2 cellular contexts compared by ENCODE assay signal in the genomic region with DNA sequence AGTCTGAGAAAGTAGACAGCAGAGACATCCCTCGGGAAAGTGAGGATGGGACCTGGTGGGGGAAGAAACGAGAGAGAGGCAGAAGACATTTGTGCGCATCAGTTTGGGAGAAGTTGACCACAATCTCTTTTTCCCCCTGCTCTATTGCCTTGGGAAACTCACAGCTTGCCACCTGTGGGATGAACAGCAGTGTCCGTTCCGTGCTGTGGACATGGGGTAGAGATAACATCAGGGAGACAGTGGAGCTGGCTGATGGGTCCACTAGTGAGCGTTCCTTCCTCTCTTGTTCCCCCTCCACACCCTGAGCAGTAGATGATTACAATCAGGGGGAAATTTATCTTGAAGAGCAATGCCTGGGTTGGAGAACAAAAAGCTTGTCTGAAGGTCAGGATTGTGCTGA.
TF ChIP-seq lines count a peak whose summit lies in the region.

No MANE protein-coding gene starts in this region.

TF ChIP-seq in K562, 482 proteins besides CTCF, POLR2A, EP300 and RAD21 (continued from another document):
- TF ChIP-seq CBFA2T3 (IDR thresholded peaks at IDR 0.05) (0 out of 2 replicates have a peak, but pooled peaks have one; percentile 6), BHLHE40 (IDR thresholded peaks at IDR 0.05; ENCODE audit: low read length) (0 out of 2 replicates have a peak, but pooled peaks have one; percentile 35), GTF2F1 (IDR thresholded peaks at IDR 0.05; ENCODE audit: low read depth, low read length) (no peak), HIVEP1 (CRISPR knock-in tag; IDR thresholded peaks at IDR 0.05) (no peak), TFAM (CRISPR knock-in tag; conservative IDR thresholded peaks at IDR 0.05) (no peak), ARID1B (IDR thresholded peaks at IDR 0.05) (peak; percentile 20; the same call in 1 of the 2 replicates), TEAD4 (IDR thresholded peaks at IDR 0.05; ENCODE audit: low read length) (0 out of 2 replicates have a peak, but pooled peaks have one; percentile 8), TEAD4 (CRISPR knock-in tag; IDR thresholded peaks at IDR 0.05; ENCODE audit: borderline replicate concordance) (no peak), CTBP1 (IDR thresholded peaks at IDR 0.05; ENCODE audit: borderline replicate concordance) (peak; percentile 82), ELF4 (CRISPR knock-in tag; IDR thresholded peaks at IDR 0.05) (no peak), HDAC2 (IDR thresholded peaks at IDR 0.05) (0 out of 2 replicates have a peak, but pooled peaks have one; percentile 18), RCOR1 (IDR thresholded peaks at IDR 0.05; ENCODE audit: borderline replicate concordance in 1 of 2, low read depth in 2 of 2, low read length in 2 of 2) (0 out of 4 replicates have a peak, but pooled peaks of 1 of the 2 experiments have one; percentile 26), ETV5 (CRISPR knock-in tag; IDR thresholded peaks at IDR 0.05; ENCODE audit: low read depth) (0 out of 2 replicates have a peak, but pooled peaks have one; percentile 36)

TF ChIP-seq in GM12891, 5 proteins besides CTCF, POLR2A, EP300 and RAD21 (continued from another document):
- no peak for TF ChIP-seq SPI1 (IDR thresholded peaks at IDR 0.05; ENCODE audit: low read depth, low read length)
- no peak for TF ChIP-seq POU2F2 (IDR thresholded peaks at IDR 0.05; ENCODE audit: low read depth, low read length)
- TF ChIP-seq POLR2AphosphoS5 (IDR thresholded peaks at IDR 0.05; ENCODE audit: low read depth, low read length) = no peak
